In the genomic region with DNA sequence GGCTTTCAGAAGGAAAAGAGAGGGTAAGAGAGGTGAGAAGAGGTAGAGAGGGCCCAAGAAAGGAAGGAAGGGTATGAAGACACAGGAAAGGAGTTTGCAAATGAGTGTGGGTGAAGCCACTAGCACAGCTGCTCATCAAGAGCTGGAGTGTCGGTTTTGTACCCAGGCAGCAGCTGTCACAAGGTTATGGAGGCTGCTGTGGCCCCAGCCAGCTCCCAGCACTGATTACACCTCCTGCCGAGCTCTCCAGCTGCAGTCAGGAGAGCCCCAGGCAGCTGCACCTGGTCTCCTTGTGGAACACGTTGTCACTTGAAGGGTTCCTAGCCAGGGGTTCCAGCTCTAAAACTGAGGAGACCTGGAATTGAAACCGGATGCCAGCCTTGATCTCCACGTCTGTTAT, we compare ENCODE assay signal across 8 cellular contexts.
A peak's percentile ranks its signal among the peaks of the same experiment; 100 is the strongest.
DNase-seq lines count a peak whose midpoint lies in the region; ATAC-seq, FAIRE-seq and TF ChIP-seq lines count a peak whose summit lies in the region.

No MANE protein-coding gene starts in this region.

- no TSS peak for BruUV-seq in PC-9 (replicated peaks; lab: Mats Ljungman, UMichigan)

- peak; percentile 88 for ATAC-seq in GM19351 (IDR thresholded peaks at IDR 0.05; ENCODE audit: unreplicated experiment)
- peak; percentile 72 for ATAC-seq in HG03378 (IDR thresholded peaks at IDR 0.05; ENCODE audit: unreplicated experiment)

- H3K27ac ChIP-seq in PC-9 (peak overlapping the region; percentile 72), osteoblast (ENCODE audit: low read depth, low read length) (no peak overlapping the region)

- H4K20me1 ChIP-seq in PC-9 (ENCODE audit: insufficient read depth), result no peaks in the 10 kb centered on the region
- no peaks in the 10 kb centered on the region for H4K20me1 ChIP-seq in osteoblast (ENCODE audit: insufficient read depth, low read length)

- H3K4me2 ChIP-seq in PC-9 (peak overlapping the region; percentile 39), osteoblast (ENCODE audit: insufficient read depth, low read length) (no peak overlapping the region)

- H3K9me2 ChIP-seq in PC-9 (ENCODE audit: insufficient read depth), result no peaks in the 10 kb centered on the region

- DNase-seq in D341Med (ENCODE audit: low spot score), result peak; percentile 42
- no peak for DNase-seq in PC-9
- DNase-seq in osteoblast (ENCODE audit: insufficient read length, low spot score, missing footprints), result no peak
- no peak for DNase-seq in RKO (ENCODE audit: low spot score)
- DNase-seq in NCI-H446 (lab: John Stamatoyannopoulos, UW), result no peak
- DNase-seq in urothelium cell line (ENCODE audit: low spot score), result no peak

- FAIRE-seq in urothelium cell line (lab: Jason Lieb, UNC), result no peak

- intact Hi-C loops in PC-9 (cut with micrococcal nuclease; ENCODE audit: unreplicated experiment), result loop anchor here (1.0 kb wide), 2 partner anchors 30 to 43 kb away; no protein-coding TSS in a partner anchor

- H3K9me3 ChIP-seq in PC-9 (ENCODE audit: insufficient read depth, low read depth) (no peaks in the 10 kb centered on the region), osteoblast (ENCODE audit: low read depth, low read length) (no peaks in the 10 kb centered on the region)

- H3F3A ChIP-seq in PC-9 (ENCODE audit: insufficient read depth, low read depth), result peaks cover 33% of the 10 kb centered on the region

- H2AFZ ChIP-seq in PC-9 (no peak overlapping the region), osteoblast (ENCODE audit: low read length) (peak overlapping the region; percentile 36)

- H3K4me3 ChIP-seq in PC-9 (no peak overlapping the region), osteoblast (ENCODE audit: insufficient read depth, low read length) (no peak overlapping the region)

- no peak for TF ChIP-seq CTCF in PC-9 (conservative IDR thresholded peaks at IDR 0.05)
- no peak for TF ChIP-seq CTCF in osteoblast (IDR thresholded peaks at IDR 0.05; ENCODE audit: extremely low read depth, low read depth, low read length)

- peaks cover 28% of the 10 kb centered on the region for H3K4me1 ChIP-seq in PC-9 (replicated peaks; ENCODE audit: insufficient read depth)
- no peaks in the 10 kb centered on the region for H3K4me1 ChIP-seq in osteoblast (ENCODE audit: insufficient read depth, low read length)

- H3K36me3 ChIP-seq in PC-9 (ENCODE audit: low read depth), result no peaks in the 10 kb centered on the region
- no peaks in the 10 kb centered on the region for H3K36me3 ChIP-seq in osteoblast (ENCODE audit: insufficient read depth, low read length)

- H3K27me3 ChIP-seq in PC-9 (ENCODE audit: insufficient read depth, low read depth) (no peaks in the 10 kb centered on the region), osteoblast (ENCODE audit: insufficient read depth, low read length) (no peaks in the 10 kb centered on the region)

- POLR2A ChIA-PET in PC-9 (lab: Charles Lee; ENCODE audit: unreplicated experiment), result interaction anchor here (0.8 to 0.9 kb wide), 2 partner anchors 19 to 43 kb away, joined by 3 to 7 read pairs; no protein-coding TSS in a partner anchor

- CTCF ChIA-PET in PC-9 (lab: Charles Lee), result interaction anchor here (0.5 kb wide), 1 partner anchor 20 kb away, joined by 3 read pairs; no protein-coding TSS in a partner anchor

- H3K79me2 ChIP-seq in PC-9 (ENCODE audit: low read depth), result no peaks in the 10 kb centered on the region
- no peaks in the 10 kb centered on the region for H3K79me2 ChIP-seq in osteoblast (ENCODE audit: insufficient read depth, low read length)
